9 cellular contexts compared by ENCODE assay signal in genomic region chr6:141624301-141624700, GRCh38.
"Had no signal": no experiment of that assay in that cellular context is flagged by ENCODE, and none has a peak within 500 bp of the region (broad histone marks: within the 10 kb centered on the region; RNA-seq: fewer than 3 reads in every experiment).

No MANE protein-coding gene starts in this region.

- H3K9ac ChIP-seq: GM23248 had no signal

- H3K4me3 ChIP-seq: GM23248, GM23338, HAP-1 had no signal

- ATAC-seq: GM23338, HCT116 had no signal

- H3K36me3 ChIP-seq: HAP-1 had no signal

- DNase-seq: GM23248, GOT3, H7, H9, HCEC 1CT, HFFc6 had no signal

- H3K4me1 ChIP-seq: HAP-1 had no signal

- H2AFZ ChIP-seq: GM23248, GM23338 had no signal

- H3K27ac ChIP-seq: GM23248 had no signal

- H3K9me3 ChIP-seq: HAP-1 had no signal

- H3K4me2 ChIP-seq: GM23338 had no signal
